8 cellular contexts compared by ENCODE assay signal in the genomic region with DNA sequence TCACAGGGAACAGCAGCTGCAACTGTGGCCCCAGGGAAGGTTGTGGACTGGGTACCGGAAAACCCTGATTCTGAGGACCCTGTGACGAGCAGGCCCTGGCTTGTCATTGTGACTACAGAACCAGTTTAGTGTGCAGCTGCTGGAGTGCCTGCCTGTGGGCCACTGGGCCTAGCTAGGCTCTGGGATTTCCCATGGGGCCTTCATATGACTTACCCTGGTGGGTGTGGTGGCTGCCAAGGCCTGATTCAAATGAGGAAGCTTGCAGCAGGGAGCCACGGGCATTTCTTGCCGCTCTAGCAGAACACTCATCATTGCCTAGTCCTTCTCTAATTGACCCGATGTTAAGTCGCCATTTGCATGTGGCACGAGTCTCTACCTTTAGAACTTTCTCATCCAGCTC. TPM values are rescaled to one million over a fixed set of nuclear protein-coding genes. Genes with fewer than 3 reads are reported as not detected.
DNase-seq lines count a peak whose midpoint lies in the region; ATAC-seq and TF ChIP-seq lines count a peak whose summit lies in the region.

No MANE protein-coding gene starts in this region.

- peak overlapping the region in 11 of 12 donors; percentile 79 to 91 (median 86) for H3K27ac ChIP-seq in heart left ventricle

- H3K4me1 ChIP-seq in heart left ventricle: peaks cover 20 to 35% (median 31%) of the 10 kb centered on the region in 12 donors

- TF ChIP-seq POLR2A in heart left ventricle (IDR thresholded peaks at IDR 0.05): no peak

- H3K9me3 ChIP-seq in heart left ventricle: no peaks in the 10 kb centered on the region

- TF ChIP-seq CTCF in heart left ventricle (IDR thresholded peaks at IDR 0.05): no peak

- DNase-seq in CD1c-positive myeloid dendritic cell (ENCODE audit: extremely low spot score) (peak; percentile 94), HPDE6-E6E7 (ENCODE audit: extremely low spot score) (peak; percentile 91), SKM-1 treated with dmso at 0.1 percent for 144 hours (lab: John Stamatoyannopoulos, UW; ENCODE audit: unreplicated experiment) (peak; percentile 60), heart left ventricle (peak; percentile 55 to 81 (median 71)), G401 (ENCODE audit: low spot score) (no peak)
- DNase-seq in stimulated activated CD8-positive, alpha-beta memory T cell treated with anti-CD3 and anti-CD28 coated beads, Interleukin-4, amount 100 ng/mL, for 48 hours: peak; percentile 55

- no peaks in the 10 kb centered on the region for H3K27me3 ChIP-seq in heart left ventricle

- no peak overlapping the region for H3K4me3 ChIP-seq in heart left ventricle

- no peaks in the 10 kb centered on the region for H3K36me3 ChIP-seq in heart left ventricle

- intact Hi-C loops in heart left ventricle (cut with DNase I): loop anchor here in 9 of 10 donors (2.0 to 10.0 kb wide), 7 partner anchors 52 to 346 kb away; a partner anchor contains a TSS

- ATAC-seq in heart left ventricle: peak in 3 of 4 donors; percentile 22 to 48 (median 28)
- no peak for ATAC-seq in HG03025 (IDR thresholded peaks at IDR 0.05; ENCODE audit: low FRiP score, unreplicated experiment)
- no peak for ATAC-seq in GM21367 (IDR thresholded peaks at IDR 0.05; ENCODE audit: unreplicated experiment)

- 64 to 83% (median 72%) methylated on average over 7 of the region's 7 CpGs for WGBS in heart left ventricle, 4 donors

- in situ Hi-C loops in G401 (cut with HindIII; ENCODE audit: low sequenced_read_pairs): no loop called here

RNA-seq across cellular contexts. Expression of a gene that starts 14.7 kb away (rescaled TPM):
- total RNA-seq in heart left ventricle: 10 to 100 TPM; 10.4 to 18.6 (median 14.7) TPM
- polyA plus RNA-seq in heart left ventricle: 10 to 100 TPM in 1 of 2 donors, 1 to 10 TPM in 1; 8.0 to 11.3 TPM
- 9.0 and 11.8 TPM in 2 replicates for total RNA-seq in G401 (2014; rRNA removed; shearing (Covaris generic))

RNA-seq across cellular contexts. Expression of a gene that starts 21.9 kb away (rescaled TPM):
- 10 to 100 TPM in 5 of 9 donors, 1 to 10 TPM in 4; 7.8 to 68.1 (median 10.3) TPM for total RNA-seq in heart left ventricle
- polyA plus RNA-seq in heart left ventricle: 10 to 100 TPM in 1 of 2 donors, 1 to 10 TPM in 1; 3.3 to 11.8 TPM
- total RNA-seq in G401 (2014; rRNA removed; shearing (Covaris generic)): 124 and 143 TPM in 2 replicates

Comparison
In these comparisons a context has a peak if more than half of its experiments do, and no peak if none do; other contexts are left out.
1. ATAC-seq: peak in heart left ventricle (3 of 4); none in HG03025 (single experiment) and GM21367 (single experiment).